In genomic region chr15:52559022-52559421, GRCh38 we compare ENCODE assay signal across 10 cellular contexts. TPM values are rescaled to one million over a fixed set of nuclear protein-coding genes. Genes with fewer than 3 reads are reported as not detected.
DNase-seq lines count a peak whose midpoint lies in the region; ATAC-seq, FAIRE-seq and TF ChIP-seq lines count a peak whose summit lies in the region.
"Had no signal": no experiment of that assay in that cellular context is flagged by ENCODE, and none has a peak within 500 bp of the region (broad histone marks: within the 10 kb centered on the region; RNA-seq: fewer than 3 reads in every experiment).

No MANE protein-coding gene starts in this region.

- H3K79me2 ChIP-seq in K562 (ENCODE audit: control insufficient read depth, insufficient read depth, low read length), result peaks cover 100% of the 10 kb centered on the region

- peaks cover 13% of the 10 kb centered on the region; the same call in 1 of the 2 replicates for H4K20me1 ChIP-seq in K562 (replicated peaks; ENCODE audit: control insufficient read depth, insufficient read depth, low read length)

- intact Hi-C loops in K562 (cut with micrococcal nuclease), result no loop called here

- CTCF ChIA-PET in K562 (lab: Yijun Ruan, JAX; ENCODE audit: low intra/inter-chr PET ratio), result no interaction called here

- peaks cover 72% of the 10 kb centered on the region for H3K4me1 Mint-ChIP-seq in activated naive CD4-positive, alpha-beta T cell treated with anti-CD3 and anti-CD28 coated beads, Interleukin-2, amount 50 U/mL, for 24 hours
- peaks cover 61% of the 10 kb centered on the region for H3K4me1 Mint-ChIP-seq in stimulated activated naive CD8-positive, alpha-beta T cell treated with anti-CD3 and anti-CD28 coated beads, Interleukin-15, amount 100 ng/mL, for 72 hours

- peak overlapping the region; percentile 14; the same call in 1 of the 2 replicates for H3K4me2 ChIP-seq in K562 (ENCODE audit: insufficient read depth, low read length)

- POLR2A ChIA-PET in K562 (lab: Yijun Ruan, JAX), result interaction anchor here (1.6 to 2.1 kb wide), 3 partner anchors 7 to 13 kb away, joined by 4 to 8 read pairs (median 7); no protein-coding TSS in a partner anchor

- H3K36me3 ChIP-seq in K562 (ENCODE audit: control insufficient read depth, insufficient read depth, low read length), result peaks cover 66% of the 10 kb centered on the region

- no peak overlapping the region for H3K27ac ChIP-seq in K562 (ENCODE audit: extremely low read depth, low read depth, low read length)

- TF ChIP-seq RAD21 in K562 (CRISPR knock-in tag; conservative IDR thresholded peaks at IDR 0.05 in 1 of 2, IDR thresholded peaks at IDR 0.05 in 1 of 2), result no peak

- FAIRE-seq in K562 (lab: Jason Lieb, UNC), result no peak
- FAIRE-seq: bronchial epithelial cell had no signal

- no peaks in the 10 kb centered on the region for H3K9me3 Mint-ChIP-seq in activated naive CD4-positive, alpha-beta T cell treated with anti-CD3 and anti-CD28 coated beads, Interleukin-2, amount 50 U/mL, for 24 hours
- H3K9me3 Mint-ChIP-seq in stimulated activated naive CD8-positive, alpha-beta T cell treated with anti-CD3 and anti-CD28 coated beads, Interleukin-15, amount 100 ng/mL, for 72 hours, result no peaks in the 10 kb centered on the region

- no peaks in the 10 kb centered on the region for H3K9me1 ChIP-seq in K562 (ENCODE audit: control insufficient read depth, insufficient read depth, low read length)

- ATAC-seq in HG03442 (IDR thresholded peaks at IDR 0.05; ENCODE audit: unreplicated experiment) (peak; percentile 44), K562 (peak; percentile 25; the same call in 2 of the 3 replicates)
- no peak for ATAC-seq in stimulated activated naive CD8-positive, alpha-beta T cell treated with anti-CD3 and anti-CD28 coated beads, Interleukin-15, amount 100 ng/mL, for 72 hours

- H3K4me3 Mint-ChIP-seq in activated naive CD4-positive, alpha-beta T cell treated with anti-CD3 and anti-CD28 coated beads, Interleukin-2, amount 50 U/mL, for 24 hours, result no peak overlapping the region
- H3K4me3 Mint-ChIP-seq in stimulated activated naive CD8-positive, alpha-beta T cell treated with anti-CD3 and anti-CD28 coated beads, Interleukin-15, amount 100 ng/mL, for 72 hours, result peak overlapping the region; percentile 46 to 56

- no peak for DNase-seq in activated naive CD4-positive, alpha-beta T cell (lab: John Stamatoyannopoulos, UW)
- DNase-seq in K562 (ENCODE audit: extremely low read depth in 1 of 4, low spot score in 3 of 4), result no peak
- DNase-seq in stimulated activated naive CD8-positive, alpha-beta T cell treated with anti-CD3 and anti-CD28 coated beads, Interleukin-15, amount 100 ng/mL, for 72 hours, result no peak
- no peak for DNase-seq in SKM-1 treated with dmso at 0.1 percent for 144 hours (lab: John Stamatoyannopoulos, UW; ENCODE audit: unreplicated experiment)
- DNase-seq in stimulated activated CD4-positive, alpha-beta T cell treated with anti-CD3 and anti-CD28 coated beads, Interleukin-4, amount 100 ng/mL, for 1 hour, result no peak
- no peak for DNase-seq in cerebellar cortex (ENCODE audit: low spot score)
- DNase-seq: SIG-M5 had no signal

- no peak overlapping the region for H3K4me3 ChIP-seq in K562

- peaks cover 0 to 28% of the 10 kb centered on the region in 2 experiments; a peak in 3 of 5 replicates for H3K4me1 ChIP-seq in K562 (replicated peaks in 1 of 2; ENCODE audit: control insufficient read depth in 2 of 2, insufficient read depth in 2 of 2, low read length in 2 of 2)

- no peak overlapping the region for H3K9ac ChIP-seq in K562 (ENCODE audit: insufficient read depth in 1 of 2, low read depth in 2 of 2, low read length in 2 of 2)

- no peaks in the 10 kb centered on the region for H3K27me3 ChIP-seq in K562 (ENCODE audit: control insufficient read depth in 2 of 2, insufficient read depth in 2 of 2, low read length in 2 of 2)

- no TSS peak for BruUV-seq in K562 (replicated peaks; lab: Mats Ljungman, UMichigan)

- peaks cover 4% of the 10 kb centered on the region; the same call in 1 of the 2 replicates for H3K9me3 ChIP-seq in K562 (replicated peaks; ENCODE audit: control insufficient read depth, insufficient read depth, low read depth, low read length)

- no peak for TF ChIP-seq CTCF in K562 (IDR thresholded peaks at IDR 0.05 in 2 of 3, conservative IDR thresholded peaks at IDR 0.05 in 1 of 3; ENCODE audit: insufficient read depth in 2 of 3, low read depth in 1 of 3, low read length in 3 of 3)

- in situ Hi-C loops in K562 (cut with MboI), result no loop called here

- H3K27me3 Mint-ChIP-seq in activated naive CD4-positive, alpha-beta T cell treated with anti-CD3 and anti-CD28 coated beads, Interleukin-2, amount 50 U/mL, for 24 hours, result no peaks in the 10 kb centered on the region
- H3K27me3 Mint-ChIP-seq in stimulated activated naive CD8-positive, alpha-beta T cell treated with anti-CD3 and anti-CD28 coated beads, Interleukin-15, amount 100 ng/mL, for 72 hours, result no peaks in the 10 kb centered on the region

- TF ChIP-seq EP300 in K562 (IDR thresholded peaks at IDR 0.05; ENCODE audit: low read length), result no peak

- H3K36me3 Mint-ChIP-seq in activated naive CD4-positive, alpha-beta T cell treated with anti-CD3 and anti-CD28 coated beads, Interleukin-2, amount 50 U/mL, for 24 hours, result peaks cover 5% of the 10 kb centered on the region

- WGBS in K562 (ENCODE audit: insufficient coverage, low coverage, missing lambda C conversion rate), result 53% methylated on average over 6 of the region's 6 CpGs

- H3K27ac Mint-ChIP-seq in activated naive CD4-positive, alpha-beta T cell treated with anti-CD3 and anti-CD28 coated beads, Interleukin-2, amount 50 U/mL, for 24 hours, result peak overlapping the region; percentile 92
- peak overlapping the region; percentile 44 to 83 for H3K27ac Mint-ChIP-seq in stimulated activated naive CD8-positive, alpha-beta T cell treated with anti-CD3 and anti-CD28 coated beads, Interleukin-15, amount 100 ng/mL, for 72 hours

- no peak for TF ChIP-seq POLR2A in K562 (conservative IDR thresholded peaks at IDR 0.05)

- no peak overlapping the region for H2AFZ ChIP-seq in K562 (ENCODE audit: low read depth, low read length)

TF ChIP-seq in K562, 482 proteins besides CTCF, POLR2A, EP300 and RAD21 (continues in another document):
- TF ChIP-seq TRIM24 (IDR thresholded peaks at IDR 0.05), result peak in 1 of 2 experiments; percentile 61; a peak in 2 of 4 replicates

RNA-seq across cellular contexts. Expression of gene ARPP19, which starts 9.8 kb away (rescaled TPM):
- 14.8 and 44.2 TPM in 2 replicates for total RNA-seq in K562 (2011; cell fraction: chromatin; rRNA removed; ENCODE audit: low replicate concordance)
- total RNA-seq in K562 (2011; cell fraction: nucleolus; rRNA removed), result 11.5 and 13.9 TPM in 2 replicates
- total RNA-seq in K562 (2011; cell fraction: nucleoplasm; rRNA removed), result 34.2 and 60.2 TPM in 2 replicates
- total RNA-seq in K562 (2014; rRNA removed) (40.6 and 47.5 TPM in 2 replicates), K562 (2014; rRNA removed; fragmentation: Illumina TruSeq; extraction: Trizol) (75.5 and 95.4 TPM in 2 replicates), K562 (2015; rRNA removed; fragmentation: Illumina TruSeq; extraction: Trizol) (72.9 and 77.2 TPM in 2 replicates), K562 (2021) (82.6 and 88.2 TPM in 2 replicates)
- polyA plus RNA-seq in K562 (2011; rRNA removed) (84.8 and 102 TPM in 2 replicates), K562 (2014; fragmentation: Illumina TruSeq; extraction: Trizol) (57.2 and 60.5 TPM in 2 replicates), K562 (2014; fragmentation: Nextera tagmentation; extraction: Ambion mirVana) (10 to 100 TPM; 33.3 to 35.4 TPM), K562 (2014; rRNA removed) (40.6 and 46.8 TPM in 2 replicates)
- 17.5 and 52.8 TPM in 2 replicates for polyA plus RNA-seq in K562 (2011; cell fraction: cytosol; rRNA removed)
- 9.5 and 18.7 TPM in 2 replicates for polyA plus RNA-seq in K562 (2011; cell fraction: nucleus; rRNA removed)
- 30.3 and 30.7 TPM in 2 replicates for polyA plus RNA-seq in K562 (2012)
- polyA minus RNA-seq in K562 (2011; rRNA and poly(A)+ RNA removed), result 83.7 and 96.3 TPM in 2 replicates
- 35.7 and 46.6 TPM in 2 replicates for polyA minus RNA-seq in K562 (2011; cell fraction: cytosol; rRNA and poly(A)+ RNA removed)
- 12.3 and 22.2 TPM in 2 replicates for polyA minus RNA-seq in K562 (2011; cell fraction: nucleus; rRNA and poly(A)+ RNA removed)

RNA-seq across cellular contexts. Expression of gene MYO5A, which starts 30.3 kb away (rescaled TPM):
- total RNA-seq in K562 (2011; cell fraction: chromatin; rRNA removed; ENCODE audit: low replicate concordance), result 2.3 and 2.4 TPM in 2 replicates
- total RNA-seq in K562 (2011; cell fraction: nucleolus; rRNA removed), result 0.50 and 1.8 TPM in 2 replicates
- 0.44 and 1.1 TPM in 2 replicates for total RNA-seq in K562 (2011; cell fraction: nucleoplasm; rRNA removed)
- total RNA-seq in K562 (2014; rRNA removed) (0.73 and 0.77 TPM in 2 replicates), K562 (2014; rRNA removed; fragmentation: Illumina TruSeq; extraction: Trizol) (0.40 and 0.41 TPM in 2 replicates), K562 (2015; rRNA removed; fragmentation: Illumina TruSeq; extraction: Trizol) (0.33 and 0.41 TPM in 2 replicates), K562 (2021) (0.65 and 0.82 TPM in 2 replicates)
- polyA plus RNA-seq in K562 (2011; rRNA removed) (0.59 and 0.91 TPM in 2 replicates), K562 (2014; fragmentation: Illumina TruSeq; extraction: Trizol) (0.36 and 0.42 TPM in 2 replicates), K562 (2014; fragmentation: Nextera tagmentation; extraction: Ambion mirVana) (under 1 TPM; 0.03 to 0.07 TPM), K562 (2014; rRNA removed) (0.09 and 0.20 TPM in 2 replicates)
- polyA plus RNA-seq in K562 (2011; cell fraction: cytosol; rRNA removed), result 0.34 and 0.43 TPM in 2 replicates
- 0.51 and 1.2 TPM in 2 replicates for polyA plus RNA-seq in K562 (2011; cell fraction: nucleus; rRNA removed)
- polyA plus RNA-seq in K562 (2012), result 0.30 and 0.72 TPM in 2 replicates
- 1.1 and 1.9 TPM in 2 replicates for polyA minus RNA-seq in K562 (2011; rRNA and poly(A)+ RNA removed)
- 1.5 and 2.4 TPM in 2 replicates for polyA minus RNA-seq in K562 (2011; cell fraction: cytosol; rRNA and poly(A)+ RNA removed)
- 0.67 and 1.00 TPM in 2 replicates for polyA minus RNA-seq in K562 (2011; cell fraction: nucleus; rRNA and poly(A)+ RNA removed)
